11 cellular contexts compared by ENCODE assay signal in genomic region chr2:180761224-180761623, GRCh38.
DNase-seq lines count a peak whose midpoint lies in the region; ATAC-seq and TF ChIP-seq lines count a peak whose summit lies in the region.
"Had no signal": no experiment of that assay in that cellular context is flagged by ENCODE, and none has a peak within 500 bp of the region (broad histone marks: within the 10 kb centered on the region; RNA-seq: fewer than 3 reads in every experiment).

No MANE protein-coding gene starts in this region.

- WGBS in tibial nerve, 2 donors: 38 to 48% methylated on average over 5 of the region's 5 CpGs

- H3K36me3 ChIP-seq in tibial nerve: no peaks in the 10 kb centered on the region
- H3K36me3 ChIP-seq: neutrophil, thyroid gland had no signal

- no peak for TF ChIP-seq EP300 in tibial nerve (IDR thresholded peaks at IDR 0.05)

- H3K4me1 ChIP-seq in tibial nerve: no peaks in the 10 kb centered on the region
- H3K4me1 ChIP-seq: thyroid gland had no signal

- H3K4me3 ChIP-seq in fibroblast of villous mesenchyme (ENCODE audit: low read depth, low read length) (no peak overlapping the region), tibial nerve (no peak overlapping the region)
- H3K4me3 ChIP-seq: thyroid gland had no signal

- TF ChIP-seq POLR2A in tibial nerve (IDR thresholded peaks at IDR 0.05): no peak

- TF ChIP-seq CTCF in fibroblast of villous mesenchyme (IDR thresholded peaks at IDR 0.05; ENCODE audit: insufficient read depth, low read depth, low read length): no peak
- no peak for TF ChIP-seq CTCF in tibial nerve (IDR thresholded peaks at IDR 0.05)

- H3K27ac ChIP-seq in tibial nerve: no peak overlapping the region
- H3K27ac ChIP-seq: neutrophil, thyroid gland had no signal

- H3K9me3 ChIP-seq in tibial nerve: no peaks in the 10 kb centered on the region
- H3K9me3 ChIP-seq: neutrophil, thyroid gland had no signal

- no peaks in the 10 kb centered on the region for H3K27me3 ChIP-seq in tibial nerve
- H3K27me3 ChIP-seq: neutrophil, thyroid gland had no signal

- ATAC-seq in GM19324 (IDR thresholded peaks at IDR 0.05; ENCODE audit: low FRiP score, unreplicated experiment) (no peak), HG03095 (IDR thresholded peaks at IDR 0.05; ENCODE audit: unreplicated experiment) (no peak)

- DNase-seq in SKM-1 treated with dmso at 0.1 percent for 144 hours (lab: John Stamatoyannopoulos, UW; ENCODE audit: unreplicated experiment): peak; percentile 4
- DNase-seq in SKM-1 (lab: John Stamatoyannopoulos, UW; ENCODE audit: unreplicated experiment): no peak
- DNase-seq in RKO (ENCODE audit: low spot score): peak; percentile 19
- peak; percentile 81 for DNase-seq in fibroblast of villous mesenchyme (ENCODE audit: low read depth)
- no peak for DNase-seq in NCI-H1105 treated with DMSO at 0.1 percent for 48 hours (lab: John Stamatoyannopoulos, UW)
- no peak for DNase-seq in tibial nerve (ENCODE audit: low spot score in 2 of 2)
- DNase-seq: NCI-H524 treated with DMSO at 0.1 percent for 48 hours, thyroid gland had no signal

Comparison
In these comparisons a context has a peak if more than half of its experiments do, and no peak if none do; other contexts are left out.
1. DNase-seq: peak in SKM-1 treated with dmso at 0.1 percent for 144 hours (single experiment), RKO (single experiment) and fibroblast of villous mesenchyme (single experiment); none in SKM-1 (single experiment), NCI-H1105 treated with DMSO at 0.1 percent for 48 hours (single experiment) and tibial nerve (0 of 2).